Comparison of ENCODE assay signal across 1 cellular context in genomic region chr12:114995891-114996290, GRCh38.
TF ChIP-seq lines count a peak whose summit lies in the region.

No MANE protein-coding gene starts in this region.

TF ChIP-seq in IMR-90, 13 proteins besides CTCF, POLR2A, EP300 and RAD21:
- TF ChIP-seq FOS (IDR thresholded peaks at IDR 0.05; ENCODE audit: low read depth, low read length) (no peak), BHLHE40 (IDR thresholded peaks at IDR 0.05; ENCODE audit: low read depth, low read length) (no peak), USF2 (IDR thresholded peaks at IDR 0.05; ENCODE audit: low read depth, low read length) (no peak), ELK1 (IDR thresholded peaks at IDR 0.05; ENCODE audit: borderline replicate concordance, low read depth, low read length) (no peak), RCOR1 (IDR thresholded peaks at IDR 0.05; ENCODE audit: insufficient replicate concordance, low read length) (no peak), MXI1 (IDR thresholded peaks at IDR 0.05; ENCODE audit: borderline replicate concordance, low read depth, low read length) (no peak), MAZ (IDR thresholded peaks at IDR 0.05; ENCODE audit: borderline replicate concordance, low read depth, low read length) (no peak), NFE2L2 (IDR thresholded peaks at IDR 0.05; ENCODE audit: low read depth, low read length) (no peak), SMC3 (IDR thresholded peaks at IDR 0.05; ENCODE audit: low read depth, low read length) (no peak), CEBPB (IDR thresholded peaks at IDR 0.05; ENCODE audit: low read depth, low read length) (no peak), RFX5 (IDR thresholded peaks at IDR 0.05; ENCODE audit: low read depth, low read length) (no peak), MAFK (IDR thresholded peaks at IDR 0.05; ENCODE audit: low read depth, low read length) (no peak), CHD1 (IDR thresholded peaks at IDR 0.05; ENCODE audit: low read depth, low read length) (no peak)
